ENCODE assay signal across 25 cellular contexts in the genomic region with DNA sequence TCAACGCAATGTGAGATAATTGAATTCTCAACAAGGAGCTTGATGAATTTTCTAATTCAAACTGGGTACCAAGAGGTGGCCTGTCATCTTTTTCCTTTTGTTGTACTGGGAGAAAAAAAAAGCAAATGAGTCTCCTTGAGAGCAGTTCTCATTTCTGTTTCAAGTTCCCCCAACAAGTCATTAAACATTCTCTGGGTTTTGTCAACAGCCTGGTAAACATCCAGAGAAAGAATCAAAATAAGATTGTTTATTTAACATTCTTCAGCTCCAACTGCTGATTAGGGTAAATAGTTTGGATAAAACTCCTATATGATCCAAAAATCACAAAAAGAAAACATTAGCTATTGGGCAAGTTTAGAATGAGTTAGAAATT.
"Had no signal": no experiment of that assay in that cellular context is flagged by ENCODE, and none has a peak within 500 bp of the region (broad histone marks: within the 10 kb centered on the region; RNA-seq: fewer than 3 reads in every experiment).

No MANE protein-coding gene starts in this region.

- H3K27ac Mint-ChIP-seq: activated CD4-positive, alpha-beta T cell treated with anti-CD3 and anti-CD28 coated beads for 36 hours; activated CD8-positive, alpha-beta memory T cell treated with anti-CD3 and anti-CD28 coated beads, Interleukin-2, amount 10 ng/mL, durations not matched to agents 7 days and 5 days; activated CD8-positive, alpha-beta T cell treated with anti-CD3 and anti-CD28 coated beads, Interleukin-2, amount 10 ng/mL, durations not matched to agents 7 days and 5 days; activated naive CD8-positive, alpha-beta T cell; stimulated activated memory B cell treated with anti-CD40 and anti-IgM and Interleukin-4, amounts not matched to agents 10 μg/mL and 1 μg/mL and 100 μg/mL, for 72 hours; stimulated activated naive CD8-positive, alpha-beta T cell treated with anti-CD3 and anti-CD28 coated beads, Interleukin-15, amount 100 ng/mL, for 72 hours had no signal

- H3K9me3 ChIP-seq: ascending aorta, esophagus muscularis mucosa, neutrophil had no signal

- H3K36me3 ChIP-seq: ascending aorta, brain microvascular endothelial cell, esophagus muscularis mucosa, neutrophil had no signal

- H3K9me3 Mint-ChIP-seq: nephron had no signal

- H3K36me3 Mint-ChIP-seq: activated CD8-positive, alpha-beta memory T cell treated with anti-CD3 and anti-CD28 coated beads, Interleukin-2, amount 10 ng/mL, durations not matched to agents 7 days and 5 days; activated naive CD8-positive, alpha-beta T cell; stimulated activated memory B cell treated with anti-CD40 and anti-IgM and Interleukin-4, amounts not matched to agents 10 μg/mL and 1 μg/mL and 100 μg/mL, for 72 hours had no signal

- H3K27ac ChIP-seq: ascending aorta, brain microvascular endothelial cell, esophagus muscularis mucosa, neutrophil had no signal

- DNase-seq: activated CD4-positive, alpha-beta T cell treated with anti-CD3 and anti-CD28 coated beads for 36 hours; activated CD4-positive, CD25-positive, alpha-beta regulatory T cell; activated CD8-positive, alpha-beta memory T cell treated with anti-CD3 and anti-CD28 coated beads, Interleukin-2, amount 10 ng/mL, durations not matched to agents 7 days and 5 days; activated CD8-positive, alpha-beta T cell treated with anti-CD3 and anti-CD28 coated beads, Interleukin-2, amount 10 ng/mL, durations not matched to agents 7 days and 5 days; activated naive CD4-positive, alpha-beta T cell treated with Interleukin-2 at 50 U/mL for 16 hours; activated T-cell treated with anti-CD3 and anti-CD28 coated beads, Interleukin-2, amount 50 U/mL, for 48 hours; brain microvascular endothelial cell; cortex of kidney; kidney glomerular epithelial cell; mesendoderm; stimulated activated CD4-positive, alpha-beta T cell treated with anti-CD3 and anti-CD28 coated beads, Interleukin-1b, Interleukin-23, amount 100 ng/mL, for 48 hours; stimulated activated CD4-positive, alpha-beta T cell treated with anti-CD3 and anti-CD28 coated beads, Interleukin-4, amount 100 ng/mL, for 4 hours; stimulated activated CD8-positive, alpha-beta memory T cell treated with anti-CD3 and anti-CD28 coated beads, Interleukin-4, amount 100 ng/mL, for 48 hours; stimulated activated naive CD8-positive, alpha-beta T cell treated with anti-CD3 and anti-CD28 coated beads, Interleukin-15, amount 100 ng/mL, for 72 hours; substantia nigra had no signal

- H3K4me3 Mint-ChIP-seq: activated CD4-positive, alpha-beta T cell treated with anti-CD3 and anti-CD28 coated beads for 36 hours; activated CD8-positive, alpha-beta memory T cell treated with anti-CD3 and anti-CD28 coated beads, Interleukin-2, amount 10 ng/mL, durations not matched to agents 7 days and 5 days; activated CD8-positive, alpha-beta T cell treated with anti-CD3 and anti-CD28 coated beads, Interleukin-2, amount 10 ng/mL, durations not matched to agents 7 days and 5 days; activated naive CD8-positive, alpha-beta T cell; nephron; stimulated activated memory B cell treated with anti-CD40 and anti-IgM and Interleukin-4, amounts not matched to agents 10 μg/mL and 1 μg/mL and 100 μg/mL, for 72 hours; stimulated activated naive CD8-positive, alpha-beta T cell treated with anti-CD3 and anti-CD28 coated beads, Interleukin-15, amount 100 ng/mL, for 72 hours had no signal

- H3K27me3 Mint-ChIP-seq: activated CD4-positive, alpha-beta T cell treated with anti-CD3 and anti-CD28 coated beads for 36 hours; activated CD8-positive, alpha-beta memory T cell treated with anti-CD3 and anti-CD28 coated beads, Interleukin-2, amount 10 ng/mL, durations not matched to agents 7 days and 5 days; activated naive CD8-positive, alpha-beta T cell; stimulated activated memory B cell treated with anti-CD40 and anti-IgM and Interleukin-4, amounts not matched to agents 10 μg/mL and 1 μg/mL and 100 μg/mL, for 72 hours; stimulated activated naive CD8-positive, alpha-beta T cell treated with anti-CD3 and anti-CD28 coated beads, Interleukin-15, amount 100 ng/mL, for 72 hours had no signal

- H3K27me3 ChIP-seq: ascending aorta, brain microvascular endothelial cell, esophagus muscularis mucosa, neutrophil had no signal

- ATAC-seq: activated CD4-positive, alpha-beta T cell treated with anti-CD3 and anti-CD28 coated beads for 36 hours; activated CD8-positive, alpha-beta memory T cell treated with anti-CD3 and anti-CD28 coated beads, Interleukin-2, amount 10 ng/mL, durations not matched to agents 7 days and 5 days; activated CD8-positive, alpha-beta T cell treated with anti-CD3 and anti-CD28 coated beads, Interleukin-2, amount 10 ng/mL, durations not matched to agents 7 days and 5 days; left lobe of liver; sciatic nerve; stimulated activated memory B cell treated with anti-CD40 and anti-IgM and Interleukin-4, amounts not matched to agents 10 μg/mL and 1 μg/mL and 100 μg/mL, for 72 hours; stimulated activated naive CD8-positive, alpha-beta T cell treated with anti-CD3 and anti-CD28 coated beads, Interleukin-15, amount 100 ng/mL, for 72 hours had no signal

- H3K4me1 Mint-ChIP-seq: activated CD4-positive, alpha-beta T cell treated with anti-CD3 and anti-CD28 coated beads for 36 hours; activated CD8-positive, alpha-beta memory T cell treated with anti-CD3 and anti-CD28 coated beads, Interleukin-2, amount 10 ng/mL, durations not matched to agents 7 days and 5 days; nephron; stimulated activated memory B cell treated with anti-CD40 and anti-IgM and Interleukin-4, amounts not matched to agents 10 μg/mL and 1 μg/mL and 100 μg/mL, for 72 hours; stimulated activated naive CD8-positive, alpha-beta T cell treated with anti-CD3 and anti-CD28 coated beads, Interleukin-15, amount 100 ng/mL, for 72 hours had no signal

- H3K4me3 ChIP-seq: ascending aorta, esophagus muscularis mucosa, lung, skin epidermis had no signal
